In genomic region chr19:49848938-49849337, GRCh38 we compare ENCODE assay signal across 12 cellular contexts. TPM values are rescaled to one million over a fixed set of nuclear protein-coding genes. Genes with fewer than 3 reads are reported as not detected.
DNase-seq lines count a peak whose midpoint lies in the region; ATAC-seq, FAIRE-seq and TF ChIP-seq lines count a peak whose summit lies in the region.
"Had no signal": no experiment of that assay in that cellular context is flagged by ENCODE, and none has a peak within 500 bp of the region (broad histone marks: within the 10 kb centered on the region; RNA-seq: fewer than 3 reads in every experiment).

No MANE protein-coding gene starts in this region.

- no peak for DNase-seq in stimulated activated naive CD8-positive, alpha-beta T cell treated with anti-CD3 and anti-CD28 coated beads, Interleukin-15, Interleukin-2, amounts not matched to agents 100 U/mL and 50 U/mL, for 24 hours
- DNase-seq in SJSA1 (ENCODE audit: low read depth in 1 of 2, low spot score in 2 of 2) (no peak), endothelial cell (ENCODE audit: low spot score) (no peak), thyroid gland (no peak), HTR-8/SVneo (ENCODE audit: insufficient read length, low spot score) (no peak)
- DNase-seq: activated CD4-positive, alpha-beta T cell treated with anti-CD3 and anti-CD28 coated beads for 48 hours; NCI-H1105; NCI-H510A had no signal

- H3K9me3 ChIP-seq in SJSA1 (replicated peaks) (no peaks in the 10 kb centered on the region), thyroid gland (no peaks in the 10 kb centered on the region)

- no peak for ATAC-seq in stimulated activated naive CD8-positive, alpha-beta T cell treated with anti-CD3 and anti-CD28 coated beads, Interleukin-15, Interleukin-2, amounts not matched to agents 100 U/mL and 50 U/mL, for 24 hours
- ATAC-seq in GM21528 (IDR thresholded peaks at IDR 0.05; ENCODE audit: low FRiP score, unreplicated experiment): no peak
- ATAC-seq in GM19324 (IDR thresholded peaks at IDR 0.05; ENCODE audit: low FRiP score, unreplicated experiment): no peak

- FAIRE-seq in HTR-8/SVneo (lab: Jason Lieb, UNC): no peak
- FAIRE-seq: keratinocyte had no signal

- H3K27ac Mint-ChIP-seq in stimulated activated naive CD8-positive, alpha-beta T cell treated with anti-CD3 and anti-CD28 coated beads, Interleukin-15, Interleukin-2, amounts not matched to agents 100 ng/mL and 50 ng/mL, for 24 hours: no peak overlapping the region
- peak overlapping the region; percentile 70 for H3K27ac Mint-ChIP-seq in endothelial cell (ENCODE audit: unreplicated experiment)

- H3K4me3 ChIP-seq in SJSA1 (no peak overlapping the region), thyroid gland (replicated peaks in 1 of 3) (no peak overlapping the region)

- peaks cover 45% of the 10 kb centered on the region for H3K4me1 Mint-ChIP-seq in stimulated activated naive CD8-positive, alpha-beta T cell treated with anti-CD3 and anti-CD28 coated beads, Interleukin-15, Interleukin-2, amounts not matched to agents 100 ng/mL and 50 ng/mL, for 24 hours (ENCODE audit: low read depth)
- H3K4me1 Mint-ChIP-seq in endothelial cell (ENCODE audit: unreplicated experiment): peaks cover 25% of the 10 kb centered on the region

- intact Hi-C loops in thyroid gland (cut with DNase I): no loop called here

- no peaks in the 10 kb centered on the region for H3K9me3 Mint-ChIP-seq in stimulated activated naive CD8-positive, alpha-beta T cell treated with anti-CD3 and anti-CD28 coated beads, Interleukin-15, Interleukin-2, amounts not matched to agents 100 ng/mL and 50 ng/mL, for 24 hours
- no peaks in the 10 kb centered on the region for H3K9me3 Mint-ChIP-seq in endothelial cell (ENCODE audit: unreplicated experiment)

- H3K36me3 ChIP-seq in SJSA1: peaks cover 8% of the 10 kb centered on the region
- H3K36me3 ChIP-seq in thyroid gland: no peaks in the 10 kb centered on the region

- no peak for TF ChIP-seq CTCF in endothelial cell (IDR thresholded peaks at IDR 0.05; ENCODE audit: unreplicated experiment)
- TF ChIP-seq CTCF in thyroid gland (IDR thresholded peaks at IDR 0.05): no peak

- TF ChIP-seq POLR2A in thyroid gland (IDR thresholded peaks at IDR 0.05): no peak

- peaks cover 8% of the 10 kb centered on the region for H3K36me3 Mint-ChIP-seq in stimulated activated naive CD8-positive, alpha-beta T cell treated with anti-CD3 and anti-CD28 coated beads, Interleukin-15, Interleukin-2, amounts not matched to agents 100 ng/mL and 50 ng/mL, for 24 hours (ENCODE audit: low read depth)
- peaks cover 25% of the 10 kb centered on the region for H3K36me3 Mint-ChIP-seq in endothelial cell (ENCODE audit: low read depth, unreplicated experiment)

- no peaks in the 10 kb centered on the region for H3K27me3 Mint-ChIP-seq in stimulated activated naive CD8-positive, alpha-beta T cell treated with anti-CD3 and anti-CD28 coated beads, Interleukin-15, Interleukin-2, amounts not matched to agents 100 ng/mL and 50 ng/mL, for 24 hours
- peaks cover 25% of the 10 kb centered on the region for H3K27me3 Mint-ChIP-seq in endothelial cell (ENCODE audit: unreplicated experiment)

- WGBS in thyroid gland, 2 donors: 90 to 93% methylated on average over 3 of the region's 3 CpGs

- H3K27me3 ChIP-seq in SJSA1 (replicated peaks) (no peaks in the 10 kb centered on the region), thyroid gland (no peaks in the 10 kb centered on the region)

- peak overlapping the region; percentile 19; the same call in 1 of the 2 replicates for H3K27ac ChIP-seq in SJSA1
- H3K27ac ChIP-seq in thyroid gland: no peak overlapping the region

- peak overlapping the region; percentile 8 for H3K4me3 Mint-ChIP-seq in stimulated activated naive CD8-positive, alpha-beta T cell treated with anti-CD3 and anti-CD28 coated beads, Interleukin-15, Interleukin-2, amounts not matched to agents 100 ng/mL and 50 ng/mL, for 24 hours
- H3K4me3 Mint-ChIP-seq in endothelial cell (ENCODE audit: unreplicated experiment): peak overlapping the region; percentile 87

- H3K4me1 ChIP-seq in SJSA1 (replicated peaks) (peaks cover 42% of the 10 kb centered on the region), thyroid gland (peaks cover 19 to 20% of the 10 kb centered on the region in 2 donors)

RNA-seq across cellular contexts. Expression of gene PTOV1, which starts 2.0 kb away (rescaled TPM):
- 65.8 and 98.0 TPM in 2 replicates for total RNA-seq in SJSA1 (2014; rRNA removed; shearing (Covaris generic))
- total RNA-seq in endothelial cell (ENCODE audit: unreplicated experiment) (231 TPM), thyroid gland (100 to 1,000 TPM in 2 of 4 donors, 10 to 100 TPM in 2; 88.3 to 148 (median 98.9) TPM)

RNA-seq across cellular contexts. Expression of gene PNKP, which starts 18.4 kb away (rescaled TPM):
- 19.6 and 35.0 TPM in 2 replicates for total RNA-seq in SJSA1 (2014; rRNA removed; shearing (Covaris generic))
- 96.0 TPM for total RNA-seq in endothelial cell (ENCODE audit: unreplicated experiment)
- total RNA-seq in thyroid gland: 100 to 1,000 TPM in 1 of 4 donors, 10 to 100 TPM in 3; 54.6 to 124 (median 84.3) TPM

RNA-seq across cellular contexts. Expression of gene AKT1S1, which starts 28.2 kb away (rescaled TPM):
- total RNA-seq in SJSA1 (2014; rRNA removed; shearing (Covaris generic)): 2.5 and 8.8 TPM in 2 replicates
- total RNA-seq in endothelial cell (ENCODE audit: unreplicated experiment) (48.2 TPM), thyroid gland (10 to 100 TPM; 16.7 to 26.0 (median 21.5) TPM)

RNA-seq across cellular contexts. Expression of gene TBC1D17, which starts 28.6 kb away (rescaled TPM):
- total RNA-seq in SJSA1 (2014; rRNA removed; shearing (Covaris generic)): 2.2 and 3.9 TPM in 2 replicates
- 36.8 TPM for total RNA-seq in endothelial cell (ENCODE audit: unreplicated experiment)
- 10 to 100 TPM; 28.5 to 41.9 (median 39.7) TPM for total RNA-seq in thyroid gland

RNA-seq across cellular contexts. Expression of gene MED25, which starts 30.8 kb away (rescaled TPM):
- total RNA-seq in SJSA1 (2014; rRNA removed; shearing (Covaris generic)): 13.2 and 14.6 TPM in 2 replicates
- total RNA-seq in endothelial cell (ENCODE audit: unreplicated experiment): 117 TPM
- 10 to 100 TPM; 42.6 to 50.2 (median 44.9) TPM for total RNA-seq in thyroid gland
